In the genomic region with DNA sequence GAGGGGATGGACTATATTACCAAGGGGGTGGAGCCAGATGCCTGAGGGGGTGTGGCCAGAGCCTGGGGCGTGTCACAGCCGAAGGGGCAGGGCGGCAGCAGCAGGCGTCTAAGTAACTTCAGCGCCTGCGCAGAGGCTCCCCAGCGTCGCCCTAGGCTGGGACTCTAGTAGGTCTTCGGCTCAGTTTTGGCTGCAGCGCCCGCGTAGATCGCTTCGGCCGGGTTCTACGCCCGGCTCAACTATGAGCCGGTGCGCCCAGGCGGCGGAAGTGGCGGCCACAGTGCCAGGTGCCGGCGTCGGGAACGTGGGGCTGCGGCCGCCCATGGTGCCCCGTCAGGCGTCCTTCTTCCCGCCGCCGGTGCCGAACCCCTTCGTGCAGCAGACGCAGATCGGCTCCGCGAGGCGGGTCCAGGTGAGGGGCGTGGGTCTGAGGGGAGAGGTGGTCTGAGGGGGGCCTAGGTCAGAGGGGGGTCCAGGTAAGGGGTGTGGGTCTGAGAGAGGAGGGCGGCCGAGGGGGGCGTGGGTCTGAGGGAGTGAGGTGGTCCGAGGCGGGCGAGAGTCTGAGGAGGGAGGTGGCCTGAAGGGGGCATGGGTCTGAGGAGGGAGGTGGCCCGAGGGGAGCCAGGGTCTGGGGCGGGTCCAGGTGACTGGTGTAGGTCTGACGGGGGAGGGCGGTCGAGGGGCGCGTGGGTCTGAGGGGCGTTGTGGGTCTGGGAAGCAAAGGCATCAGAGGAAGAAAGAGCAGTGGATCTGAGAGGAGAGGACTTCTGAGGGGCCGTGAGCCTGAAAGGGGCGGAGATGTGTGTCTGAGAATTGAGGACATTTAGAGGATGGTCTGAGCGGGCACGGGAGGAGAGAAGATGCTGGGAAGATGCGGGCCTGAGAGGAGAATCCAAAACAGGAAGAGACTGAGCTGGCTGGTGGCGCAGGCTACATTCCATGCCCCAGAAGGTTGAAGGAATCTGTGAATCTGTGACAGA, we compare ENCODE assay signal across 8 cellular contexts. TPM values are rescaled to one million over a fixed set of nuclear protein-coding genes. Genes with fewer than 3 reads are reported as not detected.
DNase-seq lines count a peak whose midpoint lies in the region; ATAC-seq, FAIRE-seq and TF ChIP-seq lines count a peak whose summit lies in the region.

A gene with protein sequence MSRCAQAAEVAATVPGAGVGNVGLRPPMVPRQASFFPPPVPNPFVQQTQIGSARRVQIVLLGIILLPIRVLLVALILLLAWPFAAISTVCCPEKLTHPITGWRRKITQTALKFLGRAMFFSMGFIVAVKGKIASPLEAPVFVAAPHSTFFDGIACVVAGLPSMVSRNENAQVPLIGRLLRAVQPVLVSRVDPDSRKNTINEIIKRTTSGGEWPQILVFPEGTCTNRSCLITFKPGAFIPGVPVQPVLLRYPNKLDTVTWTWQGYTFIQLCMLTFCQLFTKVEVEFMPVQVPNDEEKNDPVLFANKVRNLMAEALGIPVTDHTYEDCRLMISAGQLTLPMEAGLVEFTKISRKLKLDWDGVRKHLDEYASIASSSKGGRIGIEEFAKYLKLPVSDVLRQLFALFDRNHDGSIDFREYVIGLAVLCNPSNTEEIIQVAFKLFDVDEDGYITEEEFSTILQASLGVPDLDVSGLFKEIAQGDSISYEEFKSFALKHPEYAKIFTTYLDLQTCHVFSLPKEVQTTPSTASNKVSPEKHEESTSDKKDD (plus strand): TSS at position 132 of the 980 bp plus-strand sequence. CDS start 110 bp downstream, at position 242.

- no peak for FAIRE-seq in HepG2 (lab: Jason Lieb, UNC)

- CTCF ChIA-PET in HepG2 (lab: Yijun Ruan, JAX; ENCODE audit: low intra/inter-chr PET ratio, low total read pairs), result no interaction called here

- H3K9me3 ChIP-seq in HepG2 (ENCODE audit: low read length), result peaks cover 10% of the 10 kb centered on the region

- peak within 1 kb of the TSS; percentile 58 for H3K9ac ChIP-seq in HepG2 (ENCODE audit: insufficient read depth, low read depth, low read length)

- H3K27me3 ChIP-seq in HepG2 (ENCODE audit: control insufficient read depth in 1 of 2, insufficient read depth in 2 of 2, low read length in 2 of 2), result no peaks in the 10 kb centered on the region

- peak; percentile 43 to 82; a peak in 3 of 4 replicates for TF ChIP-seq POLR2A in HepG2 (IDR thresholded peaks at IDR 0.05; ENCODE audit: insufficient read depth in 1 of 2, low read depth in 2 of 2, low read length in 2 of 2)

- peaks cover 0 to 3% of the 10 kb centered on the region in 2 donors for H3K9me3 Mint-ChIP-seq in effector memory CD8-positive, alpha-beta T cell

- H3K36me3 ChIP-seq in HepG2 (replicated peaks in 1 of 2; ENCODE audit: control insufficient read depth in 1 of 2, insufficient read depth in 2 of 2, low read length in 2 of 2), result no peaks in the 10 kb centered on the region

- H3K4me3 ChIP-seq in HepG2 (replicated peaks in 1 of 3; ENCODE audit: insufficient read depth in 1 of 3, low read depth in 2 of 3, low read length in 3 of 3), result peak within 1 kb of the TSS; percentile 69 to 88 (median 76)

- peaks cover 6% of the 10 kb centered on the region for H3K79me2 ChIP-seq in HepG2 (ENCODE audit: insufficient read depth, low read length)

- peak; percentile 29 for ATAC-seq in effector memory CD8-positive, alpha-beta T cell (replicated peaks)
- ATAC-seq in HepG2 (peak; percentile 91), HG03175 (IDR thresholded peaks at IDR 0.05; ENCODE audit: unreplicated experiment) (no peak)

- 5% methylated on average over 47 of the region's 61 CpGs for WGBS in HepG2 (ENCODE audit: low lambda C conversion rate)

- DNase-seq in GM04504 (ENCODE audit: low read depth) (peak; percentile 47), KG1 (lab: John Stamatoyannopoulos, UW) (peak; percentile 75), T1000 (lab: John Stamatoyannopoulos, UW) (peak; percentile 70), HepG2 (ENCODE audit: low spot score) (peak; percentile 76), NCI-H1436 treated with DMSO at 0.1 percent for 48 hours (lab: John Stamatoyannopoulos, UW) (no peak)
- DNase-seq in effector memory CD8-positive, alpha-beta T cell, result no peak
- DNase-seq in stimulated activated CD4-positive, alpha-beta T cell treated with anti-CD3 and anti-CD28 coated beads, Interleukin-15, amount 100 ng/mL, for 48 hours (ENCODE audit: low read depth in 2 of 2), result peak; percentile 19 to 33

- no peak within 1 kb of the TSS for H3K27ac ChIP-seq in HepG2 (ENCODE audit: extremely low read length, insufficient read depth, low read length)

- TF ChIP-seq RAD21 in HepG2 (CRISPR knock-in tag; IDR thresholded peaks at IDR 0.05), result peak; percentile 23; the same call in 1 of the 2 replicates

- H3K4me3 Mint-ChIP-seq in effector memory CD8-positive, alpha-beta T cell, result peak within 1 kb of the TSS; percentile 36 to 63

- no TSS peak for BruUV-seq in HepG2 (replicated peaks; lab: Mats Ljungman, UMichigan)

- H3K4me1 ChIP-seq in HepG2 (ENCODE audit: insufficient read depth, low read length), result peaks cover 47% of the 10 kb centered on the region

- H3K4me1 Mint-ChIP-seq in effector memory CD8-positive, alpha-beta T cell (ENCODE audit: low read depth in 2 of 2), result peaks cover 3 to 4% of the 10 kb centered on the region in 2 donors

- H3K4me2 ChIP-seq in HepG2 (ENCODE audit: low read depth, low read length), result peak within 1 kb of the TSS; percentile 93

- no peaks in the 10 kb centered on the region for H3K36me3 Mint-ChIP-seq in effector memory CD8-positive, alpha-beta T cell (ENCODE audit: insufficient read depth)

- peak; percentile 11; the same call in 1 of the 2 replicates for TF ChIP-seq CTCF in HepG2 (CRISPR knock-in tag; IDR thresholded peaks at IDR 0.05)

- POLR2A ChIA-PET in HepG2 (lab: Yijun Ruan, JAX), result no interaction called here

- no peaks in the 10 kb centered on the region for H4K20me1 ChIP-seq in HepG2 (ENCODE audit: insufficient read depth, low read length)

- no peak within 1 kb of the TSS for H2AFZ ChIP-seq in HepG2 (ENCODE audit: low read length)

- no peak for TF ChIP-seq EP300 in HepG2 (IDR thresholded peaks at IDR 0.05; ENCODE audit: low read depth in 2 of 2, low read length in 2 of 2)
- no peak for TF ChIP-seq EP300 in HepG2 (CRISPR knock-in tag; IDR thresholded peaks at IDR 0.05; ENCODE audit: borderline replicate concordance)

- H3K27me3 Mint-ChIP-seq in effector memory CD8-positive, alpha-beta T cell, result peaks cover 46 to 68% of the 10 kb centered on the region in 2 donors

- intact Hi-C loops in HepG2 (cut with micrococcal nuclease; ENCODE audit: unreplicated experiment), result loop anchor here (2.0 to 5.0 kb wide), 2 partner anchors 113 to 134 kb away; no protein-coding TSS in a partner anchor

- H3K27ac Mint-ChIP-seq in effector memory CD8-positive, alpha-beta T cell, result no peak within 1 kb of the TSS

- in situ Hi-C loops in HepG2 (cut with HindIII; ENCODE audit: extremely low pct_ligation_motif_present, low pct_unique_long_range_greater_than_20kb), result no loop called here

TF ChIP-seq in HepG2, 621 proteins besides CTCF, POLR2A, EP300 and RAD21 (continues in another document):
- TF ChIP-seq ZSCAN20 (CRISPR knock-in tag; IDR thresholded peaks at IDR 0.05; ENCODE audit: borderline replicate concordance), result peak; percentile 73; the same call in 1 of the 2 replicates
- TF ChIP-seq ZNF207 (IDR thresholded peaks at IDR 0.05; ENCODE audit: borderline replicate concordance), result no peak
- peak; percentile 31; the same call in 1 of the 2 replicates for TF ChIP-seq SP4 (CRISPR knock-in tag; IDR thresholded peaks at IDR 0.05)
- TF ChIP-seq, protein P1, sequence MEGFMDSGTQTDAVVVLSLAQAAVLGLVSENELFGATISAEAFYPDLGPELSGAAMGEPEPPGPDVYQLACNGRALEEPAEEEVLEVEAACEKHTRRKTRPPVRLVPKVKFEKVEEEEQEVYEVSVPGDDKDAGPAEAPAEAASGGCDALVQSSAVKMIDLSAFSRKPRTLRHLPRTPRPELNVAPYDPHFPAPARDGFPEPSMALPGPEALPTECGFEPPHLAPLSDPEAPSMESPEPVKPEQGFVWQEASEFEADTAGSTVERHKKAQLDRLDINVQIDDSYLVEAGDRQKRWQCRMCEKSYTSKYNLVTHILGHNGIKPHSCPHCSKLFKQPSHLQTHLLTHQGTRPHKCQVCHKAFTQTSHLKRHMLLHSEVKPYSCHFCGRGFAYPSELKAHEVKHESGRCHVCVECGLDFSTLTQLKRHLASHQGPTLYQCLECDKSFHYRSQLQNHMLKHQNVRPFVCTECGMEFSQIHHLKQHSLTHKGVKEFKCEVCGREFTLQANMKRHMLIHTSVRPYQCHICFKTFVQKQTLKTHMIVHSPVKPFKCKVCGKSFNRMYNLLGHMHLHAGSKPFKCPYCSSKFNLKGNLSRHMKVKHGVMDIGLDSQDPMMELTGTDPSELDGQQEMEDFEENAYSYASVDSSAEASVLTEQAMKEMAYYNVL (CRISPR knock-in tag; IDR thresholded peaks at IDR 0.05; ENCODE audit: borderline replicate concordance), result peak; percentile 16; the same call in 1 of the 2 replicates
- TF ChIP-seq SAP130 (CRISPR knock-in tag; IDR thresholded peaks at IDR 0.05; ENCODE audit: low read depth), result peak; percentile 48
- no peak for TF ChIP-seq CEBPG (CRISPR knock-in tag; IDR thresholded peaks at IDR 0.05)

RNA-seq across cellular contexts. Expression of the gene that starts here (rescaled TPM):
- total RNA-seq in HepG2 (2016; rRNA removed; fragmentation: Illumina TruSeq; extraction: Trizol), result 7.7 and 9.9 TPM in 2 replicates
- total RNA-seq in HepG2 (2016; cell fraction: cytosol; rRNA removed; fragmentation: Illumina TruSeq; extraction: Trizol; ENCODE audit: low read depth), result 1.1 and 1.2 TPM in 2 replicates
- total RNA-seq in HepG2 (2016; cell fraction: insoluble cytoplasmic fraction; rRNA removed; fragmentation: Illumina TruSeq; extraction: Trizol), result 5.5 and 12.0 TPM in 2 replicates
- 1.3 and 1.9 TPM in 2 replicates for total RNA-seq in HepG2 (2016; cell fraction: membrane; rRNA removed; fragmentation: Illumina TruSeq; extraction: Trizol)
- 15.2 and 20.7 TPM in 2 replicates for total RNA-seq in HepG2 (2016; cell fraction: nucleus; rRNA removed; fragmentation: Illumina TruSeq; extraction: Trizol)
- polyA plus RNA-seq in HepG2 (2011; rRNA removed), result 12.5 and 17.6 TPM in 2 replicates
- polyA plus RNA-seq in HepG2 (2011; cell fraction: cytosol; rRNA removed), result 5.2 and 8.1 TPM in 2 replicates
- polyA plus RNA-seq in HepG2 (2011; cell fraction: nucleus; rRNA removed), result 6.2 and 7.9 TPM in 2 replicates
- polyA plus RNA-seq in HepG2 (2012), result 13.3 and 13.4 TPM in 2 replicates
- polyA plus RNA-seq in HepG2 (2016; cell fraction: cytosol; fragmentation: Illumina TruSeq; extraction: Trizol; ENCODE audit: low read depth), result 0.63 and 0.83 TPM in 2 replicates
- polyA plus RNA-seq in HepG2 (2016; cell fraction: insoluble cytoplasmic fraction; fragmentation: Illumina TruSeq; extraction: Trizol; ENCODE audit: low read depth), result 6.3 and 6.8 TPM in 2 replicates
- polyA plus RNA-seq in HepG2 (2016; cell fraction: membrane; fragmentation: Illumina TruSeq; extraction: Trizol; ENCODE audit: low read depth), result 1.2 and 1.6 TPM in 2 replicates
- polyA plus RNA-seq in HepG2 (2016; cell fraction: nucleus; fragmentation: Illumina TruSeq; extraction: Trizol; ENCODE audit: insufficient read depth, low read depth), result 20.8 and 23.5 TPM in 2 replicates
- 2.4 and 13.2 TPM in 2 replicates for polyA minus RNA-seq in HepG2 (2011; rRNA and poly(A)+ RNA removed; ENCODE audit: low replicate concordance)
- polyA minus RNA-seq in HepG2 (2011; cell fraction: cytosol; rRNA and poly(A)+ RNA removed), result 7.6 and 12.2 TPM in 2 replicates
- polyA minus RNA-seq in HepG2 (2011; cell fraction: nucleus; rRNA and poly(A)+ RNA removed), result 24.1 and 26.9 TPM in 2 replicates

Comparison
In these comparisons a context has a peak if more than half of its experiments do, and no peak if none do; other contexts are left out.
1. DNase-seq: peak in GM04504 (single experiment), KG1 (single experiment), T1000 (single experiment), HepG2 (single experiment) and stimulated activated CD4-positive, alpha-beta T cell treated with anti-CD3 and anti-CD28 coated beads, Interleukin-15, amount 100 ng/mL, for 48 hours (2 of 2); none in effector memory CD8-positive, alpha-beta T cell (0 of 3) and NCI-H1436 treated with DMSO at 0.1 percent for 48 hours (single experiment).